In genomic region chr5:14156611-14157493, GRCh38 we compare ENCODE assay signal across 8 cellular contexts. TPM values are rescaled to one million over a fixed set of nuclear protein-coding genes. Genes with fewer than 3 reads are reported as not detected.
DNase-seq lines count a peak whose midpoint lies in the region; ATAC-seq lines count a peak whose summit lies in the region.

No MANE protein-coding gene starts in this region.

- H3K4me3 ChIP-seq in duodenal mucosa (ENCODE audit: low read depth in 1 of 2, low read length in 2 of 2) (no peak overlapping the region), trophoblast cell (ENCODE audit: low read depth, low read length) (no peak overlapping the region)

- H2BK5ac ChIP-seq in trophoblast cell (ENCODE audit: low read depth, low read length, poor library complexity): peak overlapping the region; percentile 34

- peaks cover 34% of the 10 kb centered on the region for H3K79me2 ChIP-seq in trophoblast cell (ENCODE audit: control insufficient read depth, insufficient read depth, low read length, poor library complexity)

- no CpG with 5 or more reads among the region's 9 CpGs for WGBS in trophoblast cell (ENCODE audit: extremely low coverage, insufficient coverage, insufficient read length)

- H4K8ac ChIP-seq in trophoblast cell (ENCODE audit: low read depth, low read length): no peak overlapping the region

- H3K27ac ChIP-seq in duodenal mucosa (ENCODE audit: low read depth, low read length) (peak overlapping the region; percentile 13), trophoblast cell (ENCODE audit: low read depth, low read length) (peak overlapping the region; percentile 63)

- H3K27me3 ChIP-seq in duodenal mucosa (ENCODE audit: control insufficient read depth in 1 of 2, insufficient read depth in 2 of 2, low read length in 2 of 2): no peaks in the 10 kb centered on the region
- H3K27me3 ChIP-seq in trophoblast cell (ENCODE audit: insufficient read depth, low read length): no peaks in the 10 kb centered on the region

- peak overlapping the region in 1 of 2 donors; percentile 3 for H3K9ac ChIP-seq in duodenal mucosa (ENCODE audit: low read depth in 1 of 2, low read length in 2 of 2)
- H3K9ac ChIP-seq in trophoblast cell (ENCODE audit: low read length): no peak overlapping the region

- H3K4me3 Mint-ChIP-seq in activated T-cell treated with anti-CD3 and anti-CD28 coated beads, Interleukin-2, amount 50 U/mL, for 72 hours: no peak overlapping the region
- H3K4me3 Mint-ChIP-seq in activated T-cell treated with anti-CD3 and anti-CD28 coated beads, Interleukin-2, amount 50 U/mL, for 4 hours: no peak overlapping the region
- H3K4me3 Mint-ChIP-seq in activated CD4-positive, alpha-beta T cell treated with anti-CD3 and anti-CD28 coated beads, Interleukin-2, amount 10 ng/mL, durations not matched to agents 7 days and 5 days: no peak overlapping the region

- peaks cover 0 to 1% of the 10 kb centered on the region in 2 donors for H3K9me3 Mint-ChIP-seq in activated T-cell treated with anti-CD3 and anti-CD28 coated beads, Interleukin-2, amount 50 U/mL, for 72 hours
- no peaks in the 10 kb centered on the region for H3K9me3 Mint-ChIP-seq in activated T-cell treated with anti-CD3 and anti-CD28 coated beads, Interleukin-2, amount 50 U/mL, for 4 hours
- no peaks in the 10 kb centered on the region for H3K9me3 Mint-ChIP-seq in activated CD4-positive, alpha-beta T cell treated with anti-CD3 and anti-CD28 coated beads, Interleukin-2, amount 10 ng/mL, durations not matched to agents 7 days and 5 days

- H3K14ac ChIP-seq in trophoblast cell (ENCODE audit: low read length): peak overlapping the region; percentile 41

- H3K27me3 Mint-ChIP-seq in activated T-cell treated with anti-CD3 and anti-CD28 coated beads, Interleukin-2, amount 50 U/mL, for 72 hours (ENCODE audit: low read depth): peaks cover 10% of the 10 kb centered on the region
- H3K27me3 Mint-ChIP-seq in activated T-cell treated with anti-CD3 and anti-CD28 coated beads, Interleukin-2, amount 50 U/mL, for 4 hours (ENCODE audit: low read depth): peaks cover 13% of the 10 kb centered on the region
- H3K27me3 Mint-ChIP-seq in activated CD4-positive, alpha-beta T cell treated with anti-CD3 and anti-CD28 coated beads, Interleukin-2, amount 10 ng/mL, durations not matched to agents 7 days and 5 days: peaks cover 2% of the 10 kb centered on the region

- no peak overlapping the region for H3K23ac ChIP-seq in trophoblast cell (ENCODE audit: low read length)

- H3K36me3 ChIP-seq in duodenal mucosa (ENCODE audit: control insufficient read depth in 1 of 2, insufficient read depth in 2 of 2, low read length in 2 of 2) (no peaks in the 10 kb centered on the region), trophoblast cell (ENCODE audit: control insufficient read depth in 1 of 2, insufficient read depth in 2 of 2, low read length in 2 of 2) (no peaks in the 10 kb centered on the region)

- H3K4me1 Mint-ChIP-seq in activated T-cell treated with anti-CD3 and anti-CD28 coated beads, Interleukin-2, amount 50 U/mL, for 72 hours (ENCODE audit: low read depth): no peaks in the 10 kb centered on the region
- no peaks in the 10 kb centered on the region for H3K4me1 Mint-ChIP-seq in activated T-cell treated with anti-CD3 and anti-CD28 coated beads, Interleukin-2, amount 50 U/mL, for 4 hours (ENCODE audit: low read depth)
- H3K4me1 Mint-ChIP-seq in activated CD4-positive, alpha-beta T cell treated with anti-CD3 and anti-CD28 coated beads, Interleukin-2, amount 10 ng/mL, durations not matched to agents 7 days and 5 days: no peaks in the 10 kb centered on the region

- peak overlapping the region; percentile 8 for H2BK12ac ChIP-seq in trophoblast cell (ENCODE audit: low read length)

- H3K4me1 ChIP-seq in duodenal mucosa (ENCODE audit: control insufficient read depth in 1 of 2, insufficient read depth in 2 of 2, low read length in 2 of 2) (peaks cover 36 to 37% of the 10 kb centered on the region in 2 donors), trophoblast cell (ENCODE audit: control insufficient read depth in 1 of 2, insufficient read depth in 2 of 2, low read length in 2 of 2) (peaks cover 32 to 46% of the 10 kb centered on the region in 2 experiments)

- H3K27ac Mint-ChIP-seq in activated T-cell treated with anti-CD3 and anti-CD28 coated beads, Interleukin-2, amount 50 U/mL, for 72 hours: no peak overlapping the region
- no peak overlapping the region for H3K27ac Mint-ChIP-seq in activated CD4-positive, alpha-beta T cell treated with anti-CD3 and anti-CD28 coated beads, Interleukin-2, amount 10 ng/mL, durations not matched to agents 7 days and 5 days

- no peak for DNase-seq in activated T-cell treated with anti-CD3 and anti-CD28 coated beads, Interleukin-2, amount 50 U/mL, for 72 hours
- no peak for DNase-seq in activated T-cell treated with anti-CD3 and anti-CD28 coated beads, Interleukin-2, amount 50 U/mL, for 4 hours
- DNase-seq in NCI-H510A (lab: John Stamatoyannopoulos, UW) (peak; percentile 33), trophoblast cell (peak; percentile 75 to 79), midbrain (lab: John Stamatoyannopoulos, UW) (no peak)
- no peak for DNase-seq in activated CD4-positive, alpha-beta T cell treated with anti-CD3 and anti-CD28 coated beads, Interleukin-2, amount 10 ng/mL, durations not matched to agents 7 days and 5 days

- no peaks in the 10 kb centered on the region for H3K36me3 Mint-ChIP-seq in activated T-cell treated with anti-CD3 and anti-CD28 coated beads, Interleukin-2, amount 50 U/mL, for 72 hours (ENCODE audit: insufficient read depth in 2 of 2)
- H3K36me3 Mint-ChIP-seq in activated T-cell treated with anti-CD3 and anti-CD28 coated beads, Interleukin-2, amount 50 U/mL, for 4 hours (ENCODE audit: insufficient read depth): no peaks in the 10 kb centered on the region
- no peaks in the 10 kb centered on the region for H3K36me3 Mint-ChIP-seq in activated CD4-positive, alpha-beta T cell treated with anti-CD3 and anti-CD28 coated beads, Interleukin-2, amount 10 ng/mL, durations not matched to agents 7 days and 5 days (ENCODE audit: low read depth)

- ATAC-seq in activated T-cell treated with anti-CD3 and anti-CD28 coated beads, Interleukin-2, amount 50 U/mL, for 72 hours (replicated peaks in 1 of 2): peak; percentile 62 to 71
- no peak for ATAC-seq in activated T-cell treated with anti-CD3 and anti-CD28 coated beads, Interleukin-2, amount 50 U/mL, for 4 hours
- ATAC-seq in HG03039 (IDR thresholded peaks at IDR 0.05; ENCODE audit: unreplicated experiment): peak; percentile 41

- peak overlapping the region; percentile 79 for H3K18ac ChIP-seq in trophoblast cell (ENCODE audit: low read length)

- CTCF ChIA-PET in activated CD4-positive, alpha-beta T cell treated with anti-CD3 and anti-CD28 coated beads, Interleukin-2, amount 10 ng/mL, durations not matched to agents 7 days and 5 days (lab: Charles Lee): no interaction called here

- H4K91ac ChIP-seq in trophoblast cell (ENCODE audit: low read depth, low read length): peak overlapping the region; percentile 10

- no peak overlapping the region for H2AK5ac ChIP-seq in trophoblast cell (ENCODE audit: low read length)

- H3K4ac ChIP-seq in trophoblast cell (ENCODE audit: low read depth, low read length): peak overlapping the region; percentile 71

- H4K12ac ChIP-seq in trophoblast cell (ENCODE audit: low read depth, low read length): no peak overlapping the region

- H3K79me1 ChIP-seq in trophoblast cell (ENCODE audit: low read length): peaks cover 18% of the 10 kb centered on the region

- peak overlapping the region; percentile 2 for H2BK120ac ChIP-seq in trophoblast cell (ENCODE audit: insufficient read depth, low read length, poor library complexity)

- POLR2A ChIA-PET in activated CD4-positive, alpha-beta T cell treated with anti-CD3 and anti-CD28 coated beads, Interleukin-2, amount 10 ng/mL, durations not matched to agents 7 days and 5 days (lab: Charles Lee): no interaction called here

- no peak overlapping the region for H2AFZ ChIP-seq in trophoblast cell (ENCODE audit: insufficient read depth, low read length, poor library complexity)

- peak overlapping the region; percentile 61 for H3K4me2 ChIP-seq in trophoblast cell (ENCODE audit: low read length)

- H3K9me3 ChIP-seq in duodenal mucosa (ENCODE audit: control insufficient read depth in 1 of 2, low read length in 2 of 2) (no peaks in the 10 kb centered on the region), trophoblast cell (ENCODE audit: insufficient read depth, low read depth, low read length) (no peaks in the 10 kb centered on the region)

RNA-seq across cellular contexts. Expression of gene TRIO, which starts 13.7 kb away (rescaled TPM):
- 10 to 100 TPM; 13.2 to 14.0 TPM for total RNA-seq in activated T-cell treated with anti-CD3 and anti-CD28 coated beads, Interleukin-2, amount 50 U/mL, for 72 hours
- 1 to 10 TPM; 4.6 to 6.6 (median 5.7) TPM for total RNA-seq in activated T-cell treated with anti-CD3 and anti-CD28 coated beads, Interleukin-2, amount 50 U/mL, for 4 hours
- 47.9 and 49.7 TPM in 2 replicates for polyA plus RNA-seq in trophoblast cell (2013)
- 1 to 10 TPM; 3.7 to 4.2 TPM for total RNA-seq in activated CD4-positive, alpha-beta T cell treated with anti-CD3 and anti-CD28 coated beads, Interleukin-2, amount 10 ng/mL, durations not matched to agents 7 days and 5 days

Comparison
In these comparisons a context has a peak if more than half of its experiments do, and no peak if none do; other contexts are left out.
1. ATAC-seq: peak in activated T-cell treated with anti-CD3 and anti-CD28 coated beads, Interleukin-2, amount 50 U/mL, for 72 hours (2 of 2) and HG03039 (single experiment); none in activated T-cell treated with anti-CD3 and anti-CD28 coated beads, Interleukin-2, amount 50 U/mL, for 4 hours (0 of 2).
2. DNase-seq: peak in NCI-H510A (single experiment) and trophoblast cell (2 of 2); none in activated T-cell treated with anti-CD3 and anti-CD28 coated beads, Interleukin-2, amount 50 U/mL, for 72 hours (0 of 2), activated T-cell treated with anti-CD3 and anti-CD28 coated beads, Interleukin-2, amount 50 U/mL, for 4 hours (single experiment), activated CD4-positive, alpha-beta T cell treated with anti-CD3 and anti-CD28 coated beads, Interleukin-2, amount 10 ng/mL, durations not matched to agents 7 days and 5 days (single experiment) and midbrain (single experiment).